In genomic region chr4:166941629-166942028, GRCh38 we compare ENCODE assay signal across 12 cellular contexts.
DNase-seq lines count a peak whose midpoint lies in the region; ATAC-seq and TF ChIP-seq lines count a peak whose summit lies in the region.
"Had no signal": no experiment of that assay in that cellular context is flagged by ENCODE, and none has a peak within 500 bp of the region (broad histone marks: within the 10 kb centered on the region; RNA-seq: fewer than 3 reads in every experiment).

No MANE protein-coding gene starts in this region.

- no peak for TF ChIP-seq POLR2A in erythroblast (IDR thresholded peaks at IDR 0.05; ENCODE audit: low read length)

- peak; percentile 80 for ATAC-seq in HG02798 (IDR thresholded peaks at IDR 0.05; ENCODE audit: poor library complexity, unreplicated experiment)
- no peak for ATAC-seq in GM21367 (IDR thresholded peaks at IDR 0.05; ENCODE audit: unreplicated experiment)
- ATAC-seq: SK-N-SH treated with all-trans-retinoic acid at 6 μM for 48 hours had no signal

- DNase-seq in activated CD4-positive, alpha-beta T cell treated with anti-CD3 and anti-CD28 coated beads, Interleukin-2, amount 50 U/mL, for 48 hours: peak; percentile 0 to 12
- DNase-seq in activated CD4-positive, alpha-beta T cell treated with anti-CD3 and anti-CD28 coated beads, Interleukin-2, amount 50 U/mL, for 4 hours: no peak
- DNase-seq in RKO (ENCODE audit: low spot score) (peak; percentile 8), non-pigmented ciliary epithelial cell (ENCODE audit: low read depth) (peak; percentile 14), NCI-H82 (lab: John Stamatoyannopoulos, UW) (no peak), erythroblast (lab: John Stamatoyannopoulos, UW) (no peak)
- DNase-seq: Kasumi-1, kidney glomerular epithelial cell, NCI-H345 had no signal

Comparison
In these comparisons a context has a peak if more than half of its experiments do, and no peak if none do; other contexts are left out.
1. DNase-seq: peak in activated CD4-positive, alpha-beta T cell treated with anti-CD3 and anti-CD28 coated beads, Interleukin-2, amount 50 U/mL, for 48 hours (2 of 2), RKO (single experiment) and non-pigmented ciliary epithelial cell (single experiment); none in activated CD4-positive, alpha-beta T cell treated with anti-CD3 and anti-CD28 coated beads, Interleukin-2, amount 50 U/mL, for 4 hours (0 of 2), NCI-H82 (single experiment) and erythroblast (0 of 2).